In genomic region chr13:76516013-76516412, GRCh38 we compare ENCODE assay signal across 14 cellular contexts.
A peak's percentile ranks its signal among the peaks of the same experiment; 100 is the strongest.
DNase-seq lines count a peak whose midpoint lies in the region; ATAC-seq and TF ChIP-seq lines count a peak whose summit lies in the region.
"Had no signal": no experiment of that assay in that cellular context is flagged by ENCODE, and none has a peak within 500 bp of the region (broad histone marks: within the 10 kb centered on the region; RNA-seq: fewer than 3 reads in every experiment).

No MANE protein-coding gene starts in this region.

- H3K27me3 Mint-ChIP-seq in activated T-cell treated with anti-CD3 and anti-CD28 coated beads, Interleukin-2, amount 50 U/mL, for 4 hours (ENCODE audit: low read depth) = peaks cover 11% of the 10 kb centered on the region

- WGBS in adrenal gland, 4 donors = 57 to 91% (median 84%) methylated on average over 1 of the region's 1 CpG

- H3K4me3 Mint-ChIP-seq in activated T-cell treated with anti-CD3 and anti-CD28 coated beads, Interleukin-2, amount 50 U/mL, for 4 hours = no peak overlapping the region
- H3K4me3 Mint-ChIP-seq: CD8-positive, alpha-beta T cell; naive thymus-derived CD4-positive, alpha-beta T cell had no signal

- ATAC-seq in RWPE2 (ENCODE audit: low read depth) = peak; percentile 64
- no peak for ATAC-seq in activated T-cell treated with anti-CD3 and anti-CD28 coated beads, Interleukin-2, amount 50 U/mL, for 4 hours
- ATAC-seq: CD8-positive, alpha-beta T cell; gastroesophageal sphincter; naive thymus-derived CD4-positive, alpha-beta T cell had no signal

- H3K27ac ChIP-seq in RWPE2 (ENCODE audit: poor library complexity, severe bottlenecking) (no peak overlapping the region), adrenal gland (no peak overlapping the region)
- H3K27ac ChIP-seq: gastroesophageal sphincter had no signal

- H3K36me3 ChIP-seq in RWPE2 (ENCODE audit: low read depth) (no peaks in the 10 kb centered on the region), adrenal gland (replicated peaks in 1 of 2) (no peaks in the 10 kb centered on the region)
- H3K36me3 ChIP-seq: gastroesophageal sphincter had no signal

- TF ChIP-seq POLR2A in adrenal gland (IDR thresholded peaks at IDR 0.05) = no peak

- peak; percentile 23 for DNase-seq in GM04504 (ENCODE audit: low read depth)
- no peak for DNase-seq in RWPE2 (ENCODE audit: low spot score)
- DNase-seq in fibroblast of gingiva (ENCODE audit: low read depth) = peak; percentile 76
- peak; percentile 68 for DNase-seq in skeletal muscle cell (ENCODE audit: low read depth)
- DNase-seq in activated CD4-positive, alpha-beta T cell treated with anti-CD3 and anti-CD28 coated beads, Interleukin-2, amount 50 U/mL, for 48 hours = no peak
- DNase-seq in adrenal gland = no peak
- DNase-seq in activated T-cell treated with anti-CD3 and anti-CD28 coated beads, Interleukin-2, amount 50 U/mL, for 4 hours = no peak
- no peak for DNase-seq in NCI-H2171 treated with DMSO at 0.1 percent for 48 hours (lab: John Stamatoyannopoulos, UW)
- DNase-seq: activated effector memory CD4-positive, alpha-beta T cell treated with anti-CD3 and anti-CD28 coated beads, Interleukin-2, amount 50 U/mL, for 16 hours; CD8-positive, alpha-beta T cell; kidney; naive thymus-derived CD4-positive, alpha-beta T cell; retina had no signal

- peaks cover 10% of the 10 kb centered on the region for H3K4me1 ChIP-seq in RWPE2 (ENCODE audit: insufficient read depth, poor library complexity, severe bottlenecking)
- H3K4me1 ChIP-seq in adrenal gland (replicated peaks in 1 of 2) = no peaks in the 10 kb centered on the region
- H3K4me1 ChIP-seq: gastroesophageal sphincter had no signal

- H3K9me3 Mint-ChIP-seq in activated T-cell treated with anti-CD3 and anti-CD28 coated beads, Interleukin-2, amount 50 U/mL, for 4 hours = no peaks in the 10 kb centered on the region
- H3K9me3 Mint-ChIP-seq: CD8-positive, alpha-beta T cell; naive thymus-derived CD4-positive, alpha-beta T cell had no signal

- no peaks in the 10 kb centered on the region for H3K4me1 Mint-ChIP-seq in activated T-cell treated with anti-CD3 and anti-CD28 coated beads, Interleukin-2, amount 50 U/mL, for 4 hours (ENCODE audit: low read depth)
- H3K4me1 Mint-ChIP-seq: naive thymus-derived CD4-positive, alpha-beta T cell had no signal

- H3K4me3 ChIP-seq in RWPE2 (ENCODE audit: severe bottlenecking) = no peak overlapping the region
- no peak overlapping the region for H3K4me3 ChIP-seq in skeletal muscle cell (ENCODE audit: low read depth, low read length)
- H3K4me3 ChIP-seq in adrenal gland = no peak overlapping the region
- H3K4me3 ChIP-seq: gastroesophageal sphincter had no signal

- TF ChIP-seq CTCF in RWPE2 (IDR thresholded peaks at IDR 0.05; ENCODE audit: poor library complexity, severe bottlenecking) = no peak
- no peak for TF ChIP-seq CTCF in adrenal gland (IDR thresholded peaks at IDR 0.05)

- intact Hi-C loops in adrenal gland (cut with DNase I) = no loop called here

- no peaks in the 10 kb centered on the region for H3K36me3 Mint-ChIP-seq in activated T-cell treated with anti-CD3 and anti-CD28 coated beads, Interleukin-2, amount 50 U/mL, for 4 hours (ENCODE audit: insufficient read depth)
- H3K36me3 Mint-ChIP-seq: CD8-positive, alpha-beta T cell; naive thymus-derived CD4-positive, alpha-beta T cell had no signal

- H3K27me3 ChIP-seq in RWPE2 (ENCODE audit: insufficient read depth, poor library complexity, severe bottlenecking) (no peaks in the 10 kb centered on the region), adrenal gland (no peaks in the 10 kb centered on the region)
- H3K27me3 ChIP-seq: gastroesophageal sphincter had no signal

- H3K9me3 ChIP-seq in RWPE2 (ENCODE audit: severe bottlenecking) (no peaks in the 10 kb centered on the region), adrenal gland (replicated peaks in 1 of 3) (no peaks in the 10 kb centered on the region)
- H3K9me3 ChIP-seq: gastroesophageal sphincter had no signal

Comparison
In these comparisons a context has a peak if more than half of its experiments do, and no peak if none do; other contexts are left out.
1. DNase-seq: peak in GM04504 (single experiment), fibroblast of gingiva (single experiment) and skeletal muscle cell (single experiment); none in RWPE2 (single experiment), activated CD4-positive, alpha-beta T cell treated with anti-CD3 and anti-CD28 coated beads, Interleukin-2, amount 50 U/mL, for 48 hours (0 of 2), adrenal gland (0 of 7), activated T-cell treated with anti-CD3 and anti-CD28 coated beads, Interleukin-2, amount 50 U/mL, for 4 hours (single experiment) and NCI-H2171 treated with DMSO at 0.1 percent for 48 hours (single experiment).